In the genomic region with DNA sequence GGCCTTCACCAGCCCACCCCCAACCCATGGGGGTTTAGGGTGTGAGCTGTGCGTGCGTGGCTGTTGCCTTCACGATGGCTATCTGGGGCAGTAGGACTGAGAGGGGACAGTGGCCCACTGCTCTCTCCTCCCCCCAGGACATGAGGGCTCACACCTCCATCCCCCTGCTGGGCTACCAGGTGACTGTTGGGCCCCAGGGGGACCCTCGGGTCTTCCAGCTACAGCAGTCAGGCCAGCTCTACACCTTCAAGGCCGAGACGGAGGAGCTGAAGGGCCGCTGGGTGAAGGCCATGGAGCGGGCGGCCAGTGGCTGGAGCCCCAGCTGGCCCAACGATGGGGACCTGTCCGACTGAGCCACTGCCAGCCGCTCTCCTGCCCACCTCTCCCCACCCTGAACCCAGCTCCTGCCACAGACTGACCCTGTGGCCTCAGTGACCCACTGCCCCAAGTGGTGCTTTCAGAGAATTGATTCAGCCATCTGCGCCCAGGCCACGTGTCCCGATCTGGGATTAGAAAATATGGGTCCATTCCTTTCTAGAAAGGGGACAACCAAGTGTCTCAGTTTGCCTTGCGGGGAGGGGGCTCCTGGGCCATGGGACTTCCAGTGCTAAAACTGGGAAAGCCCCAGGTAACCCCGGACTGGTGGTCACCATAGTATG, we compare ENCODE assay signal across 18 cellular contexts. TPM values are rescaled to one million over a fixed set of nuclear protein-coding genes. Genes with fewer than 3 reads are reported as not detected.
DNase-seq lines count a peak whose midpoint lies in the region; ATAC-seq lines count a peak whose summit lies in the region.
"Had no signal": no experiment of that assay in that cellular context is flagged by ENCODE, and none has a peak within 500 bp of the region (broad histone marks: within the 10 kb centered on the region; RNA-seq: fewer than 3 reads in every experiment).

No MANE protein-coding gene starts in this region.

- peaks cover 74% of the 10 kb centered on the region for H3K4me1 Mint-ChIP-seq in activated CD4-positive, alpha-beta memory T cell treated with anti-CD3 and anti-CD28 coated beads, Interleukin-2, amount 10 ng/mL, durations not matched to agents 7 days and 5 days
- H3K4me1 Mint-ChIP-seq in activated CD4-positive, alpha-beta memory T cell treated with anti-CD3 and anti-CD28 coated beads for 36 hours (ENCODE audit: low read depth), result peaks cover 52% of the 10 kb centered on the region
- peaks cover 71% of the 10 kb centered on the region for H3K4me1 Mint-ChIP-seq in dendritic cell treated with granulocyte-macrophage colony-stimulating factor and Interleukin-4, amounts not matched to agents 40 ng/mL and 50 ng/mL, for 4 days (ENCODE audit: low read depth)
- peaks cover 25% of the 10 kb centered on the region for H3K4me1 Mint-ChIP-seq in stimulated activated memory B cell treated with anti-CD40 and anti-IgM and Interleukin-4, amounts not matched to agents 10 μg/mL and 1 μg/mL and 100 μg/mL, for 72 hours

- H3K9me3 Mint-ChIP-seq in activated CD4-positive, alpha-beta memory T cell treated with anti-CD3 and anti-CD28 coated beads, Interleukin-2, amount 10 ng/mL, durations not matched to agents 7 days and 5 days, result peaks cover 11% of the 10 kb centered on the region
- peaks cover 6% of the 10 kb centered on the region for H3K9me3 Mint-ChIP-seq in activated CD4-positive, alpha-beta memory T cell treated with anti-CD3 and anti-CD28 coated beads for 36 hours
- no peaks in the 10 kb centered on the region for H3K9me3 Mint-ChIP-seq in dendritic cell treated with granulocyte-macrophage colony-stimulating factor and Interleukin-4, amounts not matched to agents 40 ng/mL and 50 ng/mL, for 4 days
- peaks cover 6% of the 10 kb centered on the region for H3K9me3 Mint-ChIP-seq in stimulated activated memory B cell treated with anti-CD40 and anti-IgM and Interleukin-4, amounts not matched to agents 10 μg/mL and 1 μg/mL and 100 μg/mL, for 72 hours

- no peak overlapping the region for H3K4me3 ChIP-seq in H7 (ENCODE audit: insufficient read depth, low read depth, low read length)
- H3K4me3 ChIP-seq: GM12878 had no signal

- H3K36me3 Mint-ChIP-seq in activated CD4-positive, alpha-beta memory T cell treated with anti-CD3 and anti-CD28 coated beads, Interleukin-2, amount 10 ng/mL, durations not matched to agents 7 days and 5 days (ENCODE audit: low read depth), result peaks cover 25% of the 10 kb centered on the region
- peaks cover 3% of the 10 kb centered on the region for H3K36me3 Mint-ChIP-seq in activated CD4-positive, alpha-beta memory T cell treated with anti-CD3 and anti-CD28 coated beads for 36 hours
- peaks cover 100% of the 10 kb centered on the region for H3K36me3 Mint-ChIP-seq in dendritic cell treated with granulocyte-macrophage colony-stimulating factor and Interleukin-4, amounts not matched to agents 40 ng/mL and 50 ng/mL, for 4 days (ENCODE audit: low read depth)
- H3K36me3 Mint-ChIP-seq in stimulated activated memory B cell treated with anti-CD40 and anti-IgM and Interleukin-4, amounts not matched to agents 10 μg/mL and 1 μg/mL and 100 μg/mL, for 72 hours, result peaks cover 83% of the 10 kb centered on the region

- intact Hi-C loops in activated CD4-positive, alpha-beta memory T cell treated with anti-CD3 and anti-CD28 coated beads for 36 hours (cut with micrococcal nuclease), result no loop called here
- intact Hi-C loops in dendritic cell treated with granulocyte-macrophage colony-stimulating factor and Interleukin-4, amounts not matched to agents 40 ng/mL and 50 ng/mL, for 4 days (cut with micrococcal nuclease), result no loop called here

- no peaks in the 10 kb centered on the region for H3K27me3 Mint-ChIP-seq in activated CD4-positive, alpha-beta memory T cell treated with anti-CD3 and anti-CD28 coated beads, Interleukin-2, amount 10 ng/mL, durations not matched to agents 7 days and 5 days
- H3K27me3 Mint-ChIP-seq in activated CD4-positive, alpha-beta memory T cell treated with anti-CD3 and anti-CD28 coated beads for 36 hours, result no peaks in the 10 kb centered on the region
- no peaks in the 10 kb centered on the region for H3K27me3 Mint-ChIP-seq in dendritic cell treated with granulocyte-macrophage colony-stimulating factor and Interleukin-4, amounts not matched to agents 40 ng/mL and 50 ng/mL, for 4 days
- H3K27me3 Mint-ChIP-seq in stimulated activated memory B cell treated with anti-CD40 and anti-IgM and Interleukin-4, amounts not matched to agents 10 μg/mL and 1 μg/mL and 100 μg/mL, for 72 hours, result no peaks in the 10 kb centered on the region

- CTCF ChIA-PET in activated CD4-positive, alpha-beta memory T cell treated with anti-CD3 and anti-CD28 coated beads, Interleukin-2, amount 10 ng/mL, durations not matched to agents 7 days and 5 days (lab: Charles Lee), result interaction anchor here (1.0 to 19.8 kb wide), 6 partner anchors 14 to 180 kb away, joined by 3 to 786 read pairs (median 30); partner anchors contain the start of gene PIM1
- CTCF ChIA-PET in activated CD4-positive, alpha-beta memory T cell treated with anti-CD3 and anti-CD28 coated beads for 36 hours (lab: Charles Lee), result interaction anchor here (0.9 to 22.4 kb wide), 7 partner anchors 7 to 192 kb away, joined by 3 to 850 read pairs (median 72); partner anchors contain the start of gene PIM1

- POLR2A ChIA-PET in activated CD4-positive, alpha-beta memory T cell treated with anti-CD3 and anti-CD28 coated beads, Interleukin-2, amount 10 ng/mL, durations not matched to agents 7 days and 5 days (lab: Charles Lee), result interaction anchor here (2.6 to 18.6 kb wide), 4 partner anchors 12 to 149 kb away, joined by 19 to 557 read pairs (median 152); partner anchors contain the start of gene PIM1
- POLR2A ChIA-PET in activated CD4-positive, alpha-beta memory T cell treated with anti-CD3 and anti-CD28 coated beads for 36 hours (lab: Charles Lee), result interaction anchor here (0.6 kb wide), 1 partner anchor 225 kb away, joined by 4 read pairs; no protein-coding TSS in a partner anchor

- no peak for ATAC-seq in stimulated activated memory B cell treated with anti-CD40 and anti-IgM and Interleukin-4, amounts not matched to agents 10 μg/mL and 1 μg/mL and 100 μg/mL, for 72 hours
- ATAC-seq in HG03045 (IDR thresholded peaks at IDR 0.05; ENCODE audit: unreplicated experiment), result no peak
- ATAC-seq: GM12878, Panc1 had no signal

- H3K27ac Mint-ChIP-seq in activated CD4-positive, alpha-beta memory T cell treated with anti-CD3 and anti-CD28 coated beads, Interleukin-2, amount 10 ng/mL, durations not matched to agents 7 days and 5 days, result peak overlapping the region; percentile 49
- no peak overlapping the region for H3K27ac Mint-ChIP-seq in activated CD4-positive, alpha-beta memory T cell treated with anti-CD3 and anti-CD28 coated beads for 36 hours
- peak overlapping the region; percentile 71 for H3K27ac Mint-ChIP-seq in dendritic cell treated with granulocyte-macrophage colony-stimulating factor and Interleukin-4, amounts not matched to agents 40 ng/mL and 50 ng/mL, for 4 days
- peak overlapping the region; percentile 57 for H3K27ac Mint-ChIP-seq in stimulated activated memory B cell treated with anti-CD40 and anti-IgM and Interleukin-4, amounts not matched to agents 10 μg/mL and 1 μg/mL and 100 μg/mL, for 72 hours

- no peak overlapping the region for H3K4me3 Mint-ChIP-seq in activated CD4-positive, alpha-beta memory T cell treated with anti-CD3 and anti-CD28 coated beads, Interleukin-2, amount 10 ng/mL, durations not matched to agents 7 days and 5 days
- no peak overlapping the region for H3K4me3 Mint-ChIP-seq in activated CD4-positive, alpha-beta memory T cell treated with anti-CD3 and anti-CD28 coated beads for 36 hours
- H3K4me3 Mint-ChIP-seq in dendritic cell treated with granulocyte-macrophage colony-stimulating factor and Interleukin-4, amounts not matched to agents 40 ng/mL and 50 ng/mL, for 4 days, result no peak overlapping the region
- H3K4me3 Mint-ChIP-seq in stimulated activated memory B cell treated with anti-CD40 and anti-IgM and Interleukin-4, amounts not matched to agents 10 μg/mL and 1 μg/mL and 100 μg/mL, for 72 hours, result no peak overlapping the region

- no peaks in the 10 kb centered on the region for H3K27me3 ChIP-seq in H7 (ENCODE audit: control insufficient read depth, insufficient read depth, low read length)

- H3K36me3 ChIP-seq in H7 (replicated peaks; ENCODE audit: control insufficient read depth, insufficient read depth, low read length), result no peaks in the 10 kb centered on the region

- DNase-seq in activated CD4-positive, alpha-beta memory T cell treated with anti-CD3 and anti-CD28 coated beads, Interleukin-2, amount 10 ng/mL, durations not matched to agents 7 days and 5 days, result no peak
- no peak for DNase-seq in activated CD4-positive, alpha-beta memory T cell treated with anti-CD3 and anti-CD28 coated beads for 36 hours
- DNase-seq in H7 (peak; percentile 46), D341Med (ENCODE audit: low spot score) (no peak)
- DNase-seq in NK-92 treated with Interleukin-12 subunit alpha and Interleukin-12 subunit beta, amount 100 ng/mL, for 24 hours (lab: John Stamatoyannopoulos, UW), result no peak
- DNase-seq: COR-L47, KG1, NCI-H1092, NCI-H187 treated with DMSO at 0.1 percent for 48 hours, NCI-H2171, NCI-H774, SHP77 had no signal

RNA-seq across cellular contexts. Expression of gene FGD2, which starts 22.5 kb away (rescaled TPM):
- 1 to 10 TPM; 4.7 to 4.9 TPM for total RNA-seq in activated CD4-positive, alpha-beta memory T cell treated with anti-CD3 and anti-CD28 coated beads, Interleukin-2, amount 10 ng/mL, durations not matched to agents 7 days and 5 days
- total RNA-seq in activated CD4-positive, alpha-beta memory T cell treated with anti-CD3 and anti-CD28 coated beads for 36 hours, result under 1 TPM; 0.48 to 0.52 TPM
- total RNA-seq in H7 (2014; rRNA removed; shearing (Covaris generic)), result 0.04 and 0.17 TPM in 2 replicates
- total RNA-seq: M059J had no signal

RNA-seq across cellular contexts. Expression of gene MTCH1, which starts 41.9 kb away (rescaled TPM):
- total RNA-seq in activated CD4-positive, alpha-beta memory T cell treated with anti-CD3 and anti-CD28 coated beads, Interleukin-2, amount 10 ng/mL, durations not matched to agents 7 days and 5 days, result 100 to 1,000 TPM; 131 TPM
- total RNA-seq in activated CD4-positive, alpha-beta memory T cell treated with anti-CD3 and anti-CD28 coated beads for 36 hours, result 100 to 1,000 TPM; 109 to 114 TPM
- 286 and 299 TPM in 2 replicates for total RNA-seq in H7 (2014; rRNA removed; shearing (Covaris generic))
